In genomic region chr17:81824595-81824994, GRCh38 we compare ENCODE assay signal across 27 cellular contexts. TPM values are rescaled to one million over a fixed set of nuclear protein-coding genes. Genes with fewer than 3 reads are reported as not detected.
"Had no signal": no experiment of that assay in that cellular context is flagged by ENCODE, and none has a peak within 500 bp of the region (broad histone marks: within the 10 kb centered on the region; RNA-seq: fewer than 3 reads in every experiment).

No MANE protein-coding gene starts in this region.

- DNase-seq: KBM-7, MV-4-11, NCI-H1048, NCI-H1105, NCI-H1417 treated with DMSO at 0.1 percent for 48 hours, NCI-H146, NCI-H1694 treated with DMSO at 0.1 percent for 48 hours, NCI-H1930, NCI-H2081, NCI-H2107, NCI-H2227 treated with DMSO at 0.1 percent for 48 hours, NCI-H524, NCI-H526 treated with DMSO at 0.1 percent for 48 hours, NCI-H748 treated with DMSO at 0.1 percent for 48 hours, PC-9, Peyer's patch, Right ventricle myocardium superior, SIG-M5 had no signal

- H3K4me2 ChIP-seq: PC-9 had no signal

- H3K27me3 ChIP-seq: Peyer's patch, SJSA1 had no signal

- H3K4me3 Mint-ChIP-seq: IgD-negative memory B cell had no signal

- H3K4me3 ChIP-seq: PC-9, Peyer's patch, SJSA1, SK-N-MC had no signal

- H2AFZ ChIP-seq: PC-9 had no signal

- H3K9me3 ChIP-seq: Peyer's patch, SJSA1 had no signal

- H3K27me3 Mint-ChIP-seq: IgD-negative memory B cell had no signal

- H3K27ac Mint-ChIP-seq: IgD-negative memory B cell had no signal

- H3K27ac ChIP-seq: HL-60, PC-9, Peyer's patch, SJSA1, SK-N-MC had no signal

- H3K9me3 Mint-ChIP-seq: IgD-negative memory B cell had no signal

RNA-seq across cellular contexts. Expression of gene PPP1R27, which starts 10.3 kb away (rescaled TPM):
- total RNA-seq: LHCN-M2, MCF 10A, NCI-H460, OCI-LY7, PC-9, Peyer's patch, Right ventricle myocardium superior, RPMI7951, SJSA1 had no signal
- polyA plus RNA-seq: IgD-negative memory B cell had no signal

RNA-seq across cellular contexts. Expression of gene GCGR, which starts 20.6 kb away (rescaled TPM):
- total RNA-seq: LHCN-M2, MCF 10A, OCI-LY7, PC-9, Right ventricle myocardium superior, RPMI7951, SJSA1 had no signal
- polyA plus RNA-seq: IgD-negative memory B cell had no signal
